1 cellular context compared by ENCODE assay signal in genomic region chr17:50205111-50205821, GRCh38.
TF ChIP-seq lines count a peak whose summit lies in the region.

No MANE protein-coding gene starts in this region.

TF ChIP-seq in H1, 55 proteins besides CTCF, POLR2A, EP300 and RAD21:
- no peak for TF ChIP-seq SAP30 (IDR thresholded peaks at IDR 0.05; ENCODE audit: insufficient read depth, insufficient replicate concordance, low read length)
- no peak for TF ChIP-seq POLR2AphosphoS5 (IDR thresholded peaks at IDR 0.05; ENCODE audit: low read depth, low read length)
- TF ChIP-seq SP1 (IDR thresholded peaks at IDR 0.05; ENCODE audit: low read depth, low read length): no peak
- no peak for TF ChIP-seq CEBPB (IDR thresholded peaks at IDR 0.05; ENCODE audit: low read depth, low read length)
